11 cellular contexts compared by ENCODE assay signal in genomic region chrX:57817302-57817701, GRCh38.
DNase-seq lines count a peak whose midpoint lies in the region; TF ChIP-seq lines count a peak whose summit lies in the region.
"Had no signal": no experiment of that assay in that cellular context is flagged by ENCODE, and none has a peak within 500 bp of the region (broad histone marks: within the 10 kb centered on the region; RNA-seq: fewer than 3 reads in every experiment).

No MANE protein-coding gene starts in this region.

- BruUV-seq in PC-9 (replicated peaks; lab: Mats Ljungman, UMichigan) = no TSS peak

- H4K20me1 ChIP-seq in PC-9 (ENCODE audit: insufficient read depth) = no peaks in the 10 kb centered on the region

- TF ChIP-seq CTCF in AG04449 (IDR thresholded peaks at IDR 0.05; ENCODE audit: insufficient read depth, low read length, missing control alignments) (peak; percentile 10), GM12864 (IDR thresholded peaks at IDR 0.05; ENCODE audit: low read depth, low read length, missing control alignments) (peak; percentile 32), PC-9 (conservative IDR thresholded peaks at IDR 0.05) (peak; percentile 63)

- H3K79me2 ChIP-seq in PC-9 (ENCODE audit: low read depth) = no peaks in the 10 kb centered on the region

- H3K27me3 ChIP-seq in PC-9 (ENCODE audit: insufficient read depth, low read depth) (no peaks in the 10 kb centered on the region), MG63 (no peaks in the 10 kb centered on the region)
- H3K27me3 ChIP-seq: testis had no signal

- CTCF ChIA-PET in AG04449 (lab: Yijun Ruan, JAX) = no interaction called here
- CTCF ChIA-PET in PC-9 (lab: Charles Lee) = no interaction called here

- H2AFZ ChIP-seq in PC-9 = no peak overlapping the region

- H3K4me3 ChIP-seq in AG04449 (ENCODE audit: low read depth, low read length) (no peak overlapping the region), GM12864 (ENCODE audit: low read depth, low read length) (no peak overlapping the region), PC-9 (no peak overlapping the region), MG63 (no peak overlapping the region)
- H3K4me3 ChIP-seq: testis had no signal

- no peaks in the 10 kb centered on the region for H3K4me1 ChIP-seq in PC-9 (replicated peaks; ENCODE audit: insufficient read depth)
- H3K4me1 ChIP-seq: testis had no signal

- H3F3A ChIP-seq in PC-9 (ENCODE audit: insufficient read depth, low read depth) = no peaks in the 10 kb centered on the region

- H3K27ac ChIP-seq in PC-9 = no peak overlapping the region
- H3K27ac ChIP-seq: testis had no signal

- H3K4me2 ChIP-seq in PC-9 = no peak overlapping the region

- POLR2A ChIA-PET in AG04449 (lab: Yijun Ruan, JAX) = no interaction called here
- POLR2A ChIA-PET in PC-9 (lab: Charles Lee; ENCODE audit: unreplicated experiment) = no interaction called here

- no peaks in the 10 kb centered on the region for H3K9me2 ChIP-seq in PC-9 (ENCODE audit: insufficient read depth)

- intact Hi-C loops in PC-9 (cut with micrococcal nuclease; ENCODE audit: unreplicated experiment) = no loop called here

- DNase-seq in AG04449 (ENCODE audit: low read depth, low spot score) = no peak
- no peak for DNase-seq in GM12864 (ENCODE audit: low read depth)
- DNase-seq in PC-9 = no peak
- peak; percentile 3 for DNase-seq in fibroblast of peridontal ligament (ENCODE audit: extremely low read depth)
- no peak for DNase-seq in medulla oblongata (ENCODE audit: extremely low spot score)
- DNase-seq in NCI-H524 treated with DMSO at 0.1 percent for 48 hours (lab: John Stamatoyannopoulos, UW) = no peak
- no peak for DNase-seq in MG63
- no peak for DNase-seq in NCI-H146 (lab: John Stamatoyannopoulos, UW)
- DNase-seq: EL, NCI-H1436 treated with DMSO at 0.1 percent for 48 hours, testis had no signal

- H3K9me3 ChIP-seq in PC-9 (ENCODE audit: insufficient read depth, low read depth) = no peaks in the 10 kb centered on the region
- H3K9me3 ChIP-seq in MG63 = no peaks in the 10 kb centered on the region
- H3K9me3 ChIP-seq: testis had no signal

- no peaks in the 10 kb centered on the region for H3K36me3 ChIP-seq in PC-9 (ENCODE audit: low read depth)
- H3K36me3 ChIP-seq in MG63 = no peaks in the 10 kb centered on the region

Comparison
In these comparisons a context has a peak if more than half of its experiments do, and no peak if none do; other contexts are left out.
1. CTCF ChIP-seq: peak in every context shown above with its lines; median percentile 63 in PC-9; 32 in GM12864; 10 in AG04449.